In genomic region chr12:124994435-124994975, GRCh38 we compare ENCODE assay signal across 8 cellular contexts. TPM values are rescaled to one million over a fixed set of nuclear protein-coding genes. Genes with fewer than 3 reads are reported as not detected.
DNase-seq lines count a peak whose midpoint lies in the region; ATAC-seq and TF ChIP-seq lines count a peak whose summit lies in the region.

No MANE protein-coding gene starts in this region.

- DNase-seq in cardiac muscle cell (ENCODE audit: low read depth in 1 of 2, low spot score in 1 of 2), result peak in 1 of 2 donors; percentile 6
- DNase-seq in Right ventricle myocardium inferior (ENCODE audit: missing footprints), result no peak
- DNase-seq in Jurkat, Clone E6-1 (ENCODE audit: low read depth, low spot score), result peak; percentile 44
- peak; percentile 25 for DNase-seq in activated CD8-positive, alpha-beta T cell treated with anti-CD3 and anti-CD28 coated beads, Interleukin-2, amount 10 ng/mL, durations not matched to agents 7 days and 5 days
- DNase-seq in NCI-H2081 treated with DMSO at 0.1 percent for 48 hours (lab: John Stamatoyannopoulos, UW), result no peak

- intact Hi-C loops in Right ventricle myocardium inferior (cut with DNase I), result no loop called here

- peak overlapping the region; percentile 92 for H3K4me3 Mint-ChIP-seq in activated CD8-positive, alpha-beta T cell treated with anti-CD3 and anti-CD28 coated beads, Interleukin-2, amount 10 ng/mL, durations not matched to agents 7 days and 5 days
- H3K4me3 Mint-ChIP-seq in stimulated activated memory B cell treated with anti-CD40 and anti-IgM and Interleukin-4, amounts not matched to agents 10 μg/mL and 1 μg/mL and 100 μg/mL, for 72 hours, result peak overlapping the region; percentile 92

- H3K27me3 Mint-ChIP-seq in activated CD8-positive, alpha-beta T cell treated with anti-CD3 and anti-CD28 coated beads, Interleukin-2, amount 10 ng/mL, durations not matched to agents 7 days and 5 days (ENCODE audit: low read depth), result no peaks in the 10 kb centered on the region
- H3K27me3 Mint-ChIP-seq in stimulated activated memory B cell treated with anti-CD40 and anti-IgM and Interleukin-4, amounts not matched to agents 10 μg/mL and 1 μg/mL and 100 μg/mL, for 72 hours, result no peaks in the 10 kb centered on the region

- no peak overlapping the region for H3K27ac ChIP-seq in cardiac muscle cell

- H3K36me3 Mint-ChIP-seq in activated CD8-positive, alpha-beta T cell treated with anti-CD3 and anti-CD28 coated beads, Interleukin-2, amount 10 ng/mL, durations not matched to agents 7 days and 5 days (ENCODE audit: low read depth), result peaks cover 19% of the 10 kb centered on the region
- no peaks in the 10 kb centered on the region for H3K36me3 Mint-ChIP-seq in stimulated activated memory B cell treated with anti-CD40 and anti-IgM and Interleukin-4, amounts not matched to agents 10 μg/mL and 1 μg/mL and 100 μg/mL, for 72 hours

- ATAC-seq in Right ventricle myocardium inferior, result no peak
- no peak for ATAC-seq in activated CD8-positive, alpha-beta T cell treated with anti-CD3 and anti-CD28 coated beads, Interleukin-2, amount 10 ng/mL, durations not matched to agents 7 days and 5 days
- ATAC-seq in stimulated activated memory B cell treated with anti-CD40 and anti-IgM and Interleukin-4, amounts not matched to agents 10 μg/mL and 1 μg/mL and 100 μg/mL, for 72 hours, result peak; percentile 57
- ATAC-seq in GM19455 (IDR thresholded peaks at IDR 0.05; ENCODE audit: unreplicated experiment), result no peak

- no peaks in the 10 kb centered on the region for H3K27me3 ChIP-seq in cardiac muscle cell

- H3K4me3 ChIP-seq in cardiac muscle cell (peak overlapping the region; percentile 79), iPS-18c (ENCODE audit: insufficient read depth, low read depth, low read length) (peak overlapping the region; percentile 73)
- H3K4me3 ChIP-seq in Jurkat, Clone E6-1 (ENCODE audit: low read length), result peak overlapping the region; percentile 88

- H3K4me1 Mint-ChIP-seq in activated CD8-positive, alpha-beta T cell treated with anti-CD3 and anti-CD28 coated beads, Interleukin-2, amount 10 ng/mL, durations not matched to agents 7 days and 5 days (ENCODE audit: low read depth), result peaks cover 29% of the 10 kb centered on the region
- H3K4me1 Mint-ChIP-seq in stimulated activated memory B cell treated with anti-CD40 and anti-IgM and Interleukin-4, amounts not matched to agents 10 μg/mL and 1 μg/mL and 100 μg/mL, for 72 hours, result peaks cover 39% of the 10 kb centered on the region

- H3K4me1 ChIP-seq in cardiac muscle cell (ENCODE audit: low read depth), result no peaks in the 10 kb centered on the region

- CTCF ChIA-PET in activated CD8-positive, alpha-beta T cell treated with anti-CD3 and anti-CD28 coated beads, Interleukin-2, amount 10 ng/mL, durations not matched to agents 7 days and 5 days (lab: Charles Lee), result interaction anchor here (0.8 to 3.4 kb wide), 8 partner anchors 20 to 94 kb away, joined by 3 to 21 read pairs (median 4); partner anchors contain the start of gene AACS

- no peaks in the 10 kb centered on the region for H3K9me3 ChIP-seq in cardiac muscle cell (ENCODE audit: low read depth)
- H3K9me3 ChIP-seq in iPS-18c (ENCODE audit: control insufficient read depth, insufficient read depth, low read length), result no peaks in the 10 kb centered on the region

- peak overlapping the region; percentile 93 for H3K27ac Mint-ChIP-seq in activated CD8-positive, alpha-beta T cell treated with anti-CD3 and anti-CD28 coated beads, Interleukin-2, amount 10 ng/mL, durations not matched to agents 7 days and 5 days
- peak overlapping the region; percentile 76 for H3K27ac Mint-ChIP-seq in stimulated activated memory B cell treated with anti-CD40 and anti-IgM and Interleukin-4, amounts not matched to agents 10 μg/mL and 1 μg/mL and 100 μg/mL, for 72 hours

- POLR2A ChIA-PET in activated CD8-positive, alpha-beta T cell treated with anti-CD3 and anti-CD28 coated beads, Interleukin-2, amount 10 ng/mL, durations not matched to agents 7 days and 5 days (lab: Charles Lee), result interaction anchor here (1.2 to 3.4 kb wide), 3 partner anchors 73 to 84 kb away, joined by 3 to 13 read pairs (median 4); partner anchors contain the start of gene UBC

- no peaks in the 10 kb centered on the region for H3K9me3 Mint-ChIP-seq in activated CD8-positive, alpha-beta T cell treated with anti-CD3 and anti-CD28 coated beads, Interleukin-2, amount 10 ng/mL, durations not matched to agents 7 days and 5 days (ENCODE audit: insufficient read depth)
- H3K9me3 Mint-ChIP-seq in stimulated activated memory B cell treated with anti-CD40 and anti-IgM and Interleukin-4, amounts not matched to agents 10 μg/mL and 1 μg/mL and 100 μg/mL, for 72 hours, result no peaks in the 10 kb centered on the region

- H3K36me3 ChIP-seq in cardiac muscle cell, result no peaks in the 10 kb centered on the region

- no peak for TF ChIP-seq CTCF in cardiac muscle cell (IDR thresholded peaks at IDR 0.05; ENCODE audit: low read depth, low read length)

RNA-seq across cellular contexts. Expression of gene BRI3BP, which starts 1.1 kb away (rescaled TPM):
- total RNA-seq in cardiac muscle cell (3.5 and 7.5 TPM in 2 replicates), Right ventricle myocardium inferior (4.1 TPM)
- 2.5 and 4.3 TPM in 2 replicates for polyA plus RNA-seq in cardiac muscle cell
- polyA plus RNA-seq in Jurkat, Clone E6-1 (2012; ENCODE audit: insufficient read depth, insufficient read length), result 18.2 TPM
- 10 to 100 TPM; 26.5 to 27.0 TPM for total RNA-seq in activated CD8-positive, alpha-beta T cell treated with anti-CD3 and anti-CD28 coated beads, Interleukin-2, amount 10 ng/mL, durations not matched to agents 7 days and 5 days

RNA-seq across cellular contexts. Expression of gene DHX37, which starts 5.6 kb away (rescaled TPM):
- total RNA-seq in cardiac muscle cell (12.9 and 13.2 TPM in 2 replicates), Right ventricle myocardium inferior (6.2 TPM)
- 4.8 and 6.0 TPM in 2 replicates for polyA plus RNA-seq in cardiac muscle cell
- polyA plus RNA-seq in Jurkat, Clone E6-1 (2012; ENCODE audit: insufficient read depth, insufficient read length), result 30.3 TPM
- total RNA-seq in activated CD8-positive, alpha-beta T cell treated with anti-CD3 and anti-CD28 coated beads, Interleukin-2, amount 10 ng/mL, durations not matched to agents 7 days and 5 days, result 10 to 100 TPM; 33.3 to 34.6 TPM

Comparison
In these comparisons a context has a peak if more than half of its experiments do, and no peak if none do; other contexts are left out.
1. DNase-seq: peak in Jurkat, Clone E6-1 (single experiment) and activated CD8-positive, alpha-beta T cell treated with anti-CD3 and anti-CD28 coated beads, Interleukin-2, amount 10 ng/mL, durations not matched to agents 7 days and 5 days (single experiment); none in Right ventricle myocardium inferior (single experiment) and NCI-H2081 treated with DMSO at 0.1 percent for 48 hours (single experiment).
2. Peak in every context shown above with its lines, with median percentiles within 50 percentile points of each other: H3K4me3 ChIP-seq.